In the genomic region with DNA sequence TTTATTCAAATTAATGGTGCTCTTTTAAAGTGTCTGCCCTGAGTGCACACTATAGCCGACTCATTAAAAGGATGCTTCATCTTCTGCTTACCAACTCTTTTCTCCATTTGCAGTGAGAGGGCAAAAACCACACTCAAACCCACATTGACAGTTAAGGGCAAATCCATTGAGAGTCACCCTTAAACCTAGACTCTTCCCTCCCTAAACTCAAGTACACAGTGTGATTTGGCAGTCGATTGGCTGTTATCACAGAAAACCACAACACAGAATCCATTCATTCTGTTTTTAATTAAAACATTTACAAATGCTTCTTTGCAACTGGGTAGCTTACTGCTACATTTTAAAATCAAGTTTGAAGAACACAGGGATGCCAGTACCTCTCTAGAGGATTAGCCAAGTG, we compare ENCODE assay signal across 25 cellular contexts.
"Had no signal": no experiment of that assay in that cellular context is flagged by ENCODE, and none has a peak within 500 bp of the region (broad histone marks: within the 10 kb centered on the region; RNA-seq: fewer than 3 reads in every experiment).

No MANE protein-coding gene starts in this region.

- H3K9ac ChIP-seq: KMS-11 had no signal

- H3K27me3 Mint-ChIP-seq: brain had no signal

- DNase-seq: activated CD4-positive, alpha-beta T cell treated with anti-CD3 and anti-CD28 coated beads for 48 hours; activated CD4-positive, alpha-beta T cell treated with anti-CD3 and anti-CD28 coated beads, Interleukin-2, amount 50 U/mL, for 4 hours; activated CD4-positive, CD25-positive, alpha-beta regulatory T cell treated with anti-CD3 and anti-CD28 coated beads, Interleukin-2, amount 50 U/mL, for 72 hours; activated CD8-positive, alpha-beta memory T cell treated with anti-CD3 and anti-CD28 coated beads, Interleukin-2, amount 50 U/mL, for 48 hours; activated CD8-positive, alpha-beta T cell treated with anti-CD3 and anti-CD28 coated beads, Interleukin-2, amount 10 ng/mL, durations not matched to agents 7 days and 5 days; activated naive CD4-positive, alpha-beta T cell; activated T-cell treated with anti-CD3 and anti-CD28 coated beads, Interleukin-2, amount 50 U/mL, for 1 hour; aorta; MG63; NCI-H1105 treated with DMSO at 0.1 percent for 48 hours; NCI-H1436 treated with DMSO at 0.1 percent for 48 hours; NCI-H1930; NCI-H345; NCI-H510A; NCI-H69; PC-3; SIG-M5; T-helper 17 cell; T-helper 9 cell had no signal

- H3K36me3 ChIP-seq: MG63 had no signal

- FAIRE-seq: RCC 7860 had no signal

- H3K9me3 Mint-ChIP-seq: brain; central memory CD8-positive, alpha-beta T cell; WTC11 had no signal

- H3K4me3 Mint-ChIP-seq: activated CD8-positive, alpha-beta T cell treated with anti-CD3 and anti-CD28 coated beads, Interleukin-2, amount 10 ng/mL, durations not matched to agents 7 days and 5 days; activated naive CD4-positive, alpha-beta T cell treated with anti-CD3 and anti-CD28 coated beads, Interleukin-2, amount 50 U/mL, for 24 hours; brain; central memory CD8-positive, alpha-beta T cell; T-helper 17 cell; WTC11 had no signal

- H3K27me3 ChIP-seq: MG63 had no signal

- H3K36me3 Mint-ChIP-seq: activated naive CD4-positive, alpha-beta T cell treated with anti-CD3 and anti-CD28 coated beads, Interleukin-2, amount 50 U/mL, for 24 hours; brain; WTC11 had no signal

- H3K27ac ChIP-seq: KMS-11 had no signal

- H3K9me3 ChIP-seq: MG63 had no signal

- ATAC-seq: activated CD8-positive, alpha-beta T cell treated with anti-CD3 and anti-CD28 coated beads, Interleukin-2, amount 10 ng/mL, durations not matched to agents 7 days and 5 days; PC-3; T-helper 17 cell; WTC11 had no signal

- H3K4me3 ChIP-seq: MG63 had no signal

- H3K4me1 Mint-ChIP-seq: activated naive CD4-positive, alpha-beta T cell treated with anti-CD3 and anti-CD28 coated beads, Interleukin-2, amount 50 U/mL, for 24 hours; T-helper 17 cell had no signal

- H3K4me2 ChIP-seq: KMS-11 had no signal

- H3K27ac Mint-ChIP-seq: activated CD8-positive, alpha-beta T cell treated with anti-CD3 and anti-CD28 coated beads, Interleukin-2, amount 10 ng/mL, durations not matched to agents 7 days and 5 days; activated naive CD4-positive, alpha-beta T cell treated with anti-CD3 and anti-CD28 coated beads, Interleukin-2, amount 50 U/mL, for 24 hours; brain; T-helper 17 cell; WTC11 had no signal
